Comparison of ENCODE assay signal across 1 cellular context in genomic region chr7:12385364-12385786, GRCh38.
TF ChIP-seq lines count a peak whose summit lies in the region.

No MANE protein-coding gene starts in this region.

TF ChIP-seq in K562, 482 proteins besides CTCF, POLR2A, EP300 and RAD21 (continued from another document and continues in another):
- no peak for TF ChIP-seq POLR2B (IDR thresholded peaks at IDR 0.05; ENCODE audit: low read depth, partially characterized antibody)
- TF ChIP-seq CBX5 (IDR thresholded peaks at IDR 0.05; ENCODE audit: borderline replicate concordance, low read depth) = no peak
- TF ChIP-seq ZNF184 (CRISPR knock-in tag; IDR thresholded peaks at IDR 0.05) = no peak
- no peak for TF ChIP-seq KDM2B (CRISPR knock-in tag; IDR thresholded peaks at IDR 0.05)
- no peak for TF ChIP-seq DLX4 (CRISPR knock-in tag; IDR thresholded peaks at IDR 0.05)
- TF ChIP-seq CSDE1 (IDR thresholded peaks at IDR 0.05) = no peak
- TF ChIP-seq NUFIP1 (IDR thresholded peaks at IDR 0.05; ENCODE audit: partially characterized antibody) = no peak
- no peak for TF ChIP-seq ZNF695 (CRISPR knock-in tag; IDR thresholded peaks at IDR 0.05)
- no peak for TF ChIP-seq KLF10 (CRISPR knock-in tag; IDR thresholded peaks at IDR 0.05)
- no peak for TF ChIP-seq SPI1 (IDR thresholded peaks at IDR 0.05; ENCODE audit: borderline replicate concordance, low read depth, low read length)
- no peak for TF ChIP-seq ILK (tag; IDR thresholded peaks at IDR 0.05; ENCODE audit: borderline replicate concordance, low read depth)
- TF ChIP-seq BRF2 (IDR thresholded peaks at IDR 0.05; ENCODE audit: borderline replicate concordance, insufficient read depth, insufficient read length) = no peak
- peak; percentile 92 to 99 for TF ChIP-seq SRF (CRISPR knock-in tag; IDR thresholded peaks at IDR 0.05)
- no peak for TF ChIP-seq ZNF165 (CRISPR knock-in tag; IDR thresholded peaks at IDR 0.05; ENCODE audit: borderline replicate concordance)
- TF ChIP-seq RERE (CRISPR knock-in tag; IDR thresholded peaks at IDR 0.05; ENCODE audit: borderline replicate concordance) = no peak
- TF ChIP-seq, protein P1, sequence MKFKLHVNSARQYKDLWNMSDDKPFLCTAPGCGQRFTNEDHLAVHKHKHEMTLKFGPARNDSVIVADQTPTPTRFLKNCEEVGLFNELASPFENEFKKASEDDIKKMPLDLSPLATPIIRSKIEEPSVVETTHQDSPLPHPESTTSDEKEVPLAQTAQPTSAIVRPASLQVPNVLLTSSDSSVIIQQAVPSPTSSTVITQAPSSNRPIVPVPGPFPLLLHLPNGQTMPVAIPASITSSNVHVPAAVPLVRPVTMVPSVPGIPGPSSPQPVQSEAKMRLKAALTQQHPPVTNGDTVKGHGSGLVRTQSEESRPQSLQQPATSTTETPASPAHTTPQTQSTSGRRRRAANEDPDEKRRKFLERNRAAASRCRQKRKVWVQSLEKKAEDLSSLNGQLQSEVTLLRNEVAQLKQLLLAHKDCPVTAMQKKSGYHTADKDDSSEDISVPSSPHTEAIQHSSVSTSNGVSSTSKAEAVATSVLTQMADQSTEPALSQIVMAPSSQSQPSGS (CRISPR knock-in tag; IDR thresholded peaks at IDR 0.05) = no peak
- peak; percentile 88 for TF ChIP-seq FOXA1 (IDR thresholded peaks at IDR 0.05; ENCODE audit: borderline replicate concordance)
- peak; percentile 82 for TF ChIP-seq MBD2 (IDR thresholded peaks at IDR 0.05; ENCODE audit: borderline replicate concordance, low read depth)
- peak; percentile 72 for TF ChIP-seq NR2C1 (IDR thresholded peaks at IDR 0.05)
- peak; percentile 73 for TF ChIP-seq NR2C1 (tag; IDR thresholded peaks at IDR 0.05)
- TF ChIP-seq PYGO2 (tag; IDR thresholded peaks at IDR 0.05) = peak; percentile 23; the same call in 1 of the 2 replicates
- no peak for TF ChIP-seq ZNF408 (CRISPR knock-in tag; IDR thresholded peaks at IDR 0.05; ENCODE audit: low read depth)
- peak in 1 of 2 experiments; percentile 12; a peak in 1 of 4 replicates for TF ChIP-seq MLLT1 (IDR thresholded peaks at IDR 0.05)
- no peak for TF ChIP-seq ARID2 (IDR thresholded peaks at IDR 0.05)
- TF ChIP-seq ARID4B (CRISPR knock-in tag; IDR thresholded peaks at IDR 0.05) = no peak
- no peak for TF ChIP-seq ZBTB17 (CRISPR knock-in tag; IDR thresholded peaks at IDR 0.05)
- no peak for TF ChIP-seq TAF15 (IDR thresholded peaks at IDR 0.05; ENCODE audit: low read depth, low read length)
- TF ChIP-seq ZNF699 (CRISPR knock-in tag; IDR thresholded peaks at IDR 0.05; ENCODE audit: insufficient replicate concordance) = no peak
- TF ChIP-seq SIRT6 (IDR thresholded peaks at IDR 0.05; ENCODE audit: low read depth, low read length) = no peak
- no peak for TF ChIP-seq SNAPC5 (CRISPR knock-in tag; IDR thresholded peaks at IDR 0.05)
- no peak for TF ChIP-seq NELFE (IDR thresholded peaks at IDR 0.05; ENCODE audit: insufficient read depth, insufficient read length)
- no peak for TF ChIP-seq RAD51 (IDR thresholded peaks at IDR 0.05; ENCODE audit: borderline replicate concordance, low read depth)
- no peak for TF ChIP-seq GTF2F1 (IDR thresholded peaks at IDR 0.05; ENCODE audit: low read depth, low read length)
- no peak for TF ChIP-seq BCL6 (CRISPR knock-in tag; IDR thresholded peaks at IDR 0.05)
- TF ChIP-seq DIDO1 (tag; IDR thresholded peaks at IDR 0.05; ENCODE audit: low read depth) = no peak
- no peak for TF ChIP-seq RFX5 (IDR thresholded peaks at IDR 0.05; ENCODE audit: low read depth, low read length)
- TF ChIP-seq, protein P2, sequence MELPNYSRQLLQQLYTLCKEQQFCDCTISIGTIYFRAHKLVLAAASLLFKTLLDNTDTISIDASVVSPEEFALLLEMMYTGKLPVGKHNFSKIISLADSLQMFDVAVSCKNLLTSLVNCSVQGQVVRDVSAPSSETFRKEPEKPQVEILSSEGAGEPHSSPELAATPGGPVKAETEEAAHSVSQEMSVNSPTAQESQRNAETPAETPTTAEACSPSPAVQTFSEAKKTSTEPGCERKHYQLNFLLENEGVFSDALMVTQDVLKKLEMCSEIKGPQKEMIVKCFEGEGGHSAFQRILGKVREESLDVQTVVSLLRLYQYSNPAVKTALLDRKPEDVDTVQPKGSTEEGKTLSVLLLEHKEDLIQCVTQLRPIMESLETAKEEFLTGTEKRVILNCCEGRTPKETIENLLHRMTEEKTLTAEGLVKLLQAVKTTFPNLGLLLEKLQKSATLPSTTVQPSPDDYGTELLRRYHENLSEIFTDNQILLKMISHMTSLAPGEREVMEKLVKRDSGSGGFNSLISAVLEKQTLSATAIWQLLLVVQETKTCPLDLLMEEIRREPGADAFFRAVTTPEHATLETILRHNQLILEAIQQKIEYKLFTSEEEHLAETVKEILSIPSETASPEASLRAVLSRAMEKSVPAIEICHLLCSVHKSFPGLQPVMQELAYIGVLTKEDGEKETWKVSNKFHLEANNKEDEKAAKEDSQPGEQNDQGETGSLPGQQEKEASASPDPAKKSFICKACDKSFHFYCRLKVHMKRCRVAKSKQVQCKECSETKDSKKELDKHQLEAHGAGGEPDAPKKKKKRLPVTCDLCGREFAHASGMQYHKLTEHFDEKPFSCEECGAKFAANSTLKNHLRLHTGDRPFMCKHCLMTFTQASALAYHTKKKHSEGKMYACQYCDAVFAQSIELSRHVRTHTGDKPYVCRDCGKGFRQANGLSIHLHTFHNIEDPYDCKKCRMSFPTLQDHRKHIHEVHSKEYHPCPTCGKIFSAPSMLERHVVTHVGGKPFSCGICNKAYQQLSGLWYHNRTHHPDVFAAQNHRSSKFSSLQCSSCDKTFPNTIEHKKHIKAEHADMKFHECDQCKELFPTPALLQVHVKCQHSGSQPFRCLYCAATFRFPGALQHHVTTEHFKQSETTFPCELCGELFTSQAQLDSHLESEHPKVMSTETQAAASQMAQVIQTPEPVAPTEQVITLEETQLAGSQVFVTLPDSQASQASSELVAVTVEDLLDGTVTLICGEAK (IDR thresholded peaks at IDR 0.05) = no peak
- TF ChIP-seq, protein P2 (CRISPR knock-in tag; IDR thresholded peaks at IDR 0.05) = no peak
- TF ChIP-seq ZNF589 (CRISPR knock-in tag; IDR thresholded peaks at IDR 0.05; ENCODE audit: low read depth) = no peak
